ENCODE assay signal across 17 cellular contexts in genomic region chr9:119216891-119217290, GRCh38.
DNase-seq lines count a peak whose midpoint lies in the region; ATAC-seq and TF ChIP-seq lines count a peak whose summit lies in the region.
"Had no signal": no experiment of that assay in that cellular context is flagged by ENCODE, and none has a peak within 500 bp of the region (broad histone marks: within the 10 kb centered on the region; RNA-seq: fewer than 3 reads in every experiment).

No MANE protein-coding gene starts in this region.

- no peaks in the 10 kb centered on the region for H3K36me3 ChIP-seq in ovary
- H3K36me3 ChIP-seq in aorta (ENCODE audit: control insufficient read depth in 1 of 2, insufficient read depth in 2 of 2, low read length in 1 of 2): no peaks in the 10 kb centered on the region
- H3K36me3 ChIP-seq: brain microvascular endothelial cell, left lung, spleen had no signal

- no peaks in the 10 kb centered on the region for H3K36me3 Mint-ChIP-seq in natural killer cell
- H3K36me3 Mint-ChIP-seq in activated naive CD4-positive, alpha-beta T cell treated with anti-CD3 and anti-CD28 coated beads, Interleukin-2, amount 10 ng/mL, durations not matched to agents 7 days and 5 days: no peaks in the 10 kb centered on the region

- H3K4me3 ChIP-seq in ovary: no peak overlapping the region
- H3K4me3 ChIP-seq in aorta (ENCODE audit: low read length in 2 of 2): no peak overlapping the region
- H3K4me3 ChIP-seq: left lung, spleen had no signal

- H3K4me1 ChIP-seq in ovary (ENCODE audit: insufficient read depth) (no peaks in the 10 kb centered on the region), aorta (ENCODE audit: control insufficient read depth in 1 of 2, insufficient read depth in 2 of 2, low read length in 2 of 2) (no peaks in the 10 kb centered on the region)
- H3K4me1 ChIP-seq: left lung, spleen had no signal

- no peak for TF ChIP-seq EP300 in ovary (IDR thresholded peaks at IDR 0.05)

- no peak overlapping the region for H3K27ac Mint-ChIP-seq in natural killer cell
- H3K27ac Mint-ChIP-seq in activated naive CD4-positive, alpha-beta T cell treated with anti-CD3 and anti-CD28 coated beads, Interleukin-2, amount 10 ng/mL, durations not matched to agents 7 days and 5 days: no peak overlapping the region
- H3K27ac Mint-ChIP-seq: activated CD8-positive, alpha-beta T cell treated with anti-CD3 and anti-CD28 coated beads, Interleukin-2, amount 10 ng/mL, durations not matched to agents 7 days and 5 days had no signal

- DNase-seq in Right ventricle myocardium inferior (ENCODE audit: missing footprints): peak; percentile 58
- DNase-seq in cardiac septum (ENCODE audit: low spot score): no peak
- DNase-seq in Right ventricle myocardium superior: peak; percentile 63
- DNase-seq in ovary: peak in 4 of 5 donors; percentile 8 to 33 (median 26)
- DNase-seq in aorta: peak in 1 of 2 donors; percentile 55
- no peak for DNase-seq in natural killer cell
- no peak for DNase-seq in AML-193 (lab: John Stamatoyannopoulos, UW)
- no peak for DNase-seq in activated naive CD4-positive, alpha-beta T cell treated with anti-CD3 and anti-CD28 coated beads, Interleukin-2, amount 10 ng/mL, durations not matched to agents 7 days and 5 days
- DNase-seq: activated CD8-positive, alpha-beta T cell treated with anti-CD3 and anti-CD28 coated beads, Interleukin-2, amount 10 ng/mL, durations not matched to agents 7 days and 5 days; activated gamma-delta T cell; brain microvascular endothelial cell; glutamatergic neuron; HCEC 1CT; left lung; NCI-H2171; spleen had no signal

- no peak for TF ChIP-seq POLR2A in ovary (IDR thresholded peaks at IDR 0.05)

- CTCF ChIA-PET in activated naive CD4-positive, alpha-beta T cell treated with anti-CD3 and anti-CD28 coated beads, Interleukin-2, amount 10 ng/mL, durations not matched to agents 7 days and 5 days (lab: Charles Lee): no interaction called here

- peak; percentile 72 for ATAC-seq in Right ventricle myocardium inferior
- ATAC-seq in Right ventricle myocardium superior (ENCODE audit: poor library complexity): peak; percentile 64
- peak; percentile 77 for ATAC-seq in aorta (ENCODE audit: low FRiP score)
- no peak for ATAC-seq in natural killer cell
- ATAC-seq: activated CD8-positive, alpha-beta T cell treated with anti-CD3 and anti-CD28 coated beads, Interleukin-2, amount 10 ng/mL, durations not matched to agents 7 days and 5 days; left lung had no signal

- peaks cover 3 to 8% of the 10 kb centered on the region in 2 donors for H3K9me3 Mint-ChIP-seq in natural killer cell
- H3K9me3 Mint-ChIP-seq in activated naive CD4-positive, alpha-beta T cell treated with anti-CD3 and anti-CD28 coated beads, Interleukin-2, amount 10 ng/mL, durations not matched to agents 7 days and 5 days: peaks cover 3% of the 10 kb centered on the region

- TF ChIP-seq CTCF in ovary (IDR thresholded peaks at IDR 0.05) (no peak), natural killer cell (IDR thresholded peaks at IDR 0.05) (no peak)

- H3K9me3 ChIP-seq in ovary (no peaks in the 10 kb centered on the region), aorta (ENCODE audit: control insufficient read depth, low read length) (no peaks in the 10 kb centered on the region)
- H3K9me3 ChIP-seq: left lung, spleen had no signal

- no peaks in the 10 kb centered on the region for H3K27me3 ChIP-seq in ovary
- peaks cover 0 to 2% of the 10 kb centered on the region in 2 donors for H3K27me3 ChIP-seq in aorta (ENCODE audit: control insufficient read depth in 1 of 2, insufficient read depth in 2 of 2, low read length in 1 of 2)
- H3K27me3 ChIP-seq: brain microvascular endothelial cell, left lung, spleen had no signal

- H3K4me1 Mint-ChIP-seq in natural killer cell: no peaks in the 10 kb centered on the region
- no peaks in the 10 kb centered on the region for H3K4me1 Mint-ChIP-seq in activated naive CD4-positive, alpha-beta T cell treated with anti-CD3 and anti-CD28 coated beads, Interleukin-2, amount 10 ng/mL, durations not matched to agents 7 days and 5 days
- H3K4me1 Mint-ChIP-seq: neural crest cell had no signal

- H3K27me3 Mint-ChIP-seq in natural killer cell (ENCODE audit: low read depth in 2 of 2): no peaks in the 10 kb centered on the region
- no peaks in the 10 kb centered on the region for H3K27me3 Mint-ChIP-seq in activated naive CD4-positive, alpha-beta T cell treated with anti-CD3 and anti-CD28 coated beads, Interleukin-2, amount 10 ng/mL, durations not matched to agents 7 days and 5 days

- WGBS in ovary, 3 donors: 2 to 10% (median 6%) methylated on average over 7 of the region's 7 CpGs
- WGBS in aorta, 2 donors: 20 to 37% methylated on average over 7 of the region's 7 CpGs

- intact Hi-C loops in Right ventricle myocardium inferior (cut with DNase I) (no loop called here), cardiac septum (cut with DNase I) (no loop called here), Right ventricle myocardium superior (cut with DNase I) (no loop called here), ovary (cut with DNase I) (no loop called here), aorta (cut with DNase I) (no loop called here), natural killer cell (cut with micrococcal nuclease) (no loop called here)

- H3K4me3 Mint-ChIP-seq in natural killer cell: no peak overlapping the region
- H3K4me3 Mint-ChIP-seq in activated naive CD4-positive, alpha-beta T cell treated with anti-CD3 and anti-CD28 coated beads, Interleukin-2, amount 10 ng/mL, durations not matched to agents 7 days and 5 days: no peak overlapping the region
- H3K4me3 Mint-ChIP-seq: activated CD8-positive, alpha-beta T cell treated with anti-CD3 and anti-CD28 coated beads, Interleukin-2, amount 10 ng/mL, durations not matched to agents 7 days and 5 days; neural crest cell had no signal

- H3K27ac ChIP-seq in ovary (no peak overlapping the region), aorta (ENCODE audit: low read depth in 1 of 2, low read length in 2 of 2) (no peak overlapping the region)
- H3K27ac ChIP-seq: brain microvascular endothelial cell, left lung, spleen had no signal

Comparison
In these comparisons a context has a peak if more than half of its experiments do, and no peak if none do; other contexts are left out.
1. DNase-seq: peak in Right ventricle myocardium inferior (single experiment), Right ventricle myocardium superior (single experiment) and ovary (4 of 5); none in cardiac septum (single experiment), natural killer cell (single experiment), AML-193 (0 of 2) and activated naive CD4-positive, alpha-beta T cell treated with anti-CD3 and anti-CD28 coated beads, Interleukin-2, amount 10 ng/mL, durations not matched to agents 7 days and 5 days (single experiment).
2. ATAC-seq: peak in Right ventricle myocardium inferior (single experiment), Right ventricle myocardium superior (single experiment) and aorta (single experiment); none in natural killer cell (0 of 3).